23 cellular contexts compared by ENCODE assay signal in the genomic region with DNA sequence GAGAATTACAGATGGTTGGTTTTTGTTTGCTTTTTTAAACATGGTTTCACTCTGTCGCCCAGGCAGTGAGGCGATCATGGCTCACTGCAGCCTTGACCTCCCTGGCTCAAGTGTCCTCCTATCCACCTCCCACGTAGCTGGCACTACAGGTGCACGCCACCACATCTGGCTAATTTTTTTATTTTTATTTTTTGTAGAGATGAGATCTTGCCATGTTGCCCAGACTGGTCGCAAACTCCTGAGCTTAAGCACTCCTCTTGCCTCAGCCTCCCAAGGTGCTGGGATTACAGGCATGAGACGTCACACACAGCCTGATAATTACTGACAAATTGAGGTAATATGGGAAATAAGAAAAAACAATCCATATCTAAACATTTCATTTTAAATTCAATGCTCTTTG.
"Had no signal": no experiment of that assay in that cellular context is flagged by ENCODE, and none has a peak within 500 bp of the region (broad histone marks: within the 10 kb centered on the region; RNA-seq: fewer than 3 reads in every experiment).

No MANE protein-coding gene starts in this region.

- H3K4me3 Mint-ChIP-seq: activated CD4-positive, alpha-beta memory T cell treated with anti-CD3 and anti-CD28 coated beads for 36 hours; activated CD4-positive, alpha-beta T cell treated with anti-CD3 and anti-CD28 coated beads for 36 hours; activated CD4-positive, alpha-beta T cell treated with anti-CD3 and anti-CD28 coated beads, Interleukin-2, amount 10 ng/mL, durations not matched to agents 24 days and 14 days; activated CD8-positive, alpha-beta T cell treated with anti-CD3 and anti-CD28 coated beads, Interleukin-2, amount 10 ng/mL, durations not matched to agents 7 days and 5 days; activated naive CD8-positive, alpha-beta T cell; activated T-cell treated with anti-CD3 and anti-CD28 coated beads, Interleukin-2, amount 50 U/mL, for 4 hours; activated T-helper 17 cell treated with anti-CD3 and anti-CD28 coated beads, Interleukin-2, amount 50 U/mL, for 72 hours; effector memory CD8-positive, alpha-beta T cell had no signal

- H3K9me3 Mint-ChIP-seq: activated CD4-positive, alpha-beta memory T cell treated with anti-CD3 and anti-CD28 coated beads for 36 hours; activated CD4-positive, alpha-beta T cell treated with anti-CD3 and anti-CD28 coated beads, Interleukin-2, amount 10 ng/mL, durations not matched to agents 24 days and 14 days; activated T-cell treated with anti-CD3 and anti-CD28 coated beads, Interleukin-2, amount 50 U/mL, for 4 hours; effector memory CD8-positive, alpha-beta T cell had no signal

- H3K27me3 Mint-ChIP-seq: activated CD4-positive, alpha-beta memory T cell treated with anti-CD3 and anti-CD28 coated beads for 36 hours; activated CD4-positive, alpha-beta T cell treated with anti-CD3 and anti-CD28 coated beads for 36 hours; activated CD4-positive, alpha-beta T cell treated with anti-CD3 and anti-CD28 coated beads, Interleukin-2, amount 10 ng/mL, durations not matched to agents 24 days and 14 days; activated naive CD8-positive, alpha-beta T cell; activated T-helper 17 cell treated with anti-CD3 and anti-CD28 coated beads, Interleukin-2, amount 50 U/mL, for 72 hours; effector memory CD8-positive, alpha-beta T cell had no signal

- DNase-seq: activated CD4-positive, alpha-beta memory T cell treated with anti-CD3 and anti-CD28 coated beads for 36 hours; activated CD4-positive, alpha-beta T cell treated with anti-CD3 and anti-CD28 coated beads for 36 hours; activated CD4-positive, alpha-beta T cell treated with anti-CD3 and anti-CD28 coated beads, Interleukin-2, amount 10 ng/mL, durations not matched to agents 24 days and 14 days; activated CD4-positive, CD25-positive, alpha-beta regulatory T cell; activated CD4-positive, CD25-positive, alpha-beta regulatory T cell treated with anti-CD3 and anti-CD28 coated beads, Interleukin-2, amount 50 U/mL, for 72 hours; activated CD8-positive, alpha-beta T cell treated with anti-CD3 and anti-CD28 coated beads, Interleukin-2, amount 10 ng/mL, durations not matched to agents 7 days and 5 days; activated effector memory CD4-positive, alpha-beta T cell treated with Interleukin-2 at 50 U/mL for 16 hours; activated gamma-delta T cell treated with Interleukin-2 at 50 U/mL for 16 hours; activated naive CD4-positive, alpha-beta T cell treated with anti-CD3 and anti-CD28 coated beads, Interleukin-2, amount 50 U/mL, for 16 hours; activated naive CD4-positive, alpha-beta T cell treated with Interleukin-2 at 50 U/mL for 16 hours; activated T-cell treated with anti-CD3 and anti-CD28 coated beads, Interleukin-2, amount 50 U/mL, for 4 hours; amniotic stem cell; anterior cingulate cortex; brain microvascular endothelial cell; caudate nucleus; dermis blood vessel endothelial cell; effector CD4-positive, alpha-beta T cell; effector memory CD8-positive, alpha-beta T cell; foreskin fibroblast; T-helper 2 cell had no signal

- H3K27ac ChIP-seq: brain microvascular endothelial cell, epithelial cell of prostate had no signal

- H3K27me3 ChIP-seq: brain microvascular endothelial cell had no signal

- H3K27ac Mint-ChIP-seq: activated CD4-positive, alpha-beta memory T cell treated with anti-CD3 and anti-CD28 coated beads for 36 hours; activated CD4-positive, alpha-beta T cell treated with anti-CD3 and anti-CD28 coated beads for 36 hours; activated CD4-positive, alpha-beta T cell treated with anti-CD3 and anti-CD28 coated beads, Interleukin-2, amount 10 ng/mL, durations not matched to agents 24 days and 14 days; activated CD8-positive, alpha-beta T cell treated with anti-CD3 and anti-CD28 coated beads, Interleukin-2, amount 10 ng/mL, durations not matched to agents 7 days and 5 days; activated naive CD8-positive, alpha-beta T cell; activated T-helper 17 cell treated with anti-CD3 and anti-CD28 coated beads, Interleukin-2, amount 50 U/mL, for 72 hours; effector memory CD8-positive, alpha-beta T cell had no signal

- H3K4me1 Mint-ChIP-seq: activated CD4-positive, alpha-beta T cell treated with anti-CD3 and anti-CD28 coated beads for 36 hours; activated CD4-positive, alpha-beta T cell treated with anti-CD3 and anti-CD28 coated beads, Interleukin-2, amount 10 ng/mL, durations not matched to agents 24 days and 14 days; activated T-helper 17 cell treated with anti-CD3 and anti-CD28 coated beads, Interleukin-2, amount 50 U/mL, for 72 hours had no signal

- H3K36me3 ChIP-seq: brain microvascular endothelial cell had no signal

- H3K36me3 Mint-ChIP-seq: activated CD4-positive, alpha-beta memory T cell treated with anti-CD3 and anti-CD28 coated beads for 36 hours; activated naive CD8-positive, alpha-beta T cell had no signal

- ATAC-seq: activated CD4-positive, alpha-beta T cell treated with anti-CD3 and anti-CD28 coated beads for 36 hours; activated CD8-positive, alpha-beta T cell treated with anti-CD3 and anti-CD28 coated beads, Interleukin-2, amount 10 ng/mL, durations not matched to agents 7 days and 5 days; activated T-cell treated with anti-CD3 and anti-CD28 coated beads, Interleukin-2, amount 50 U/mL, for 4 hours; activated T-helper 17 cell treated with anti-CD3 and anti-CD28 coated beads, Interleukin-2, amount 50 U/mL, for 72 hours; effector memory CD8-positive, alpha-beta T cell had no signal
